ENCODE assay signal across 14 cellular contexts in the genomic region with DNA sequence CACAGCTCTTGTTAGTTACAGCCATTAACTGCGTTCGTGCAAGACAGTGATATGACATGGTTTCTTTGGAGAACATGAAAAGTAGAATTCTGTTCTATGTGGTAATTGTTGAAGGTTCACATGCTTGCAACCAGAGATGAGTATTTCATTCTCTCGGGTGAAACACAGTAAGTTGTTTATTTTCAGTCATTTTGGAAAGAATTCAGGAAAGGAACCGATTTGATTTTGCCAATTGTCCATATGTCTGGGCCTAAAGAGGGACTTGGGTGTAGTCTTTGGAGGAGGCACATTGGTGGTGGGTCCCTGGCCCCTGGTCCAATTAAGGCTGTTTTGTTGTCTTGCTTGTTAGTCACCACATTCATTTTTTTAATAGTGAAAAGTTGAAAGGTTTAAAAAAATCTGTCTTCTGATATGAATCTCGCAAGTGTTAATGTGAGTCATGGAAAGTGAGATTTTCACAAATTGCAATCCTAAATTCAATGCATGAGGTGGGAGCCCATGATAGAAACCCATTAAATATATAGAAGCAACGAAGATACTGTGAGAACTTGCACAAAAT.
DNase-seq lines count a peak whose midpoint lies in the region; ATAC-seq and TF ChIP-seq lines count a peak whose summit lies in the region.
"Had no signal": no experiment of that assay in that cellular context is flagged by ENCODE, and none has a peak within 500 bp of the region (broad histone marks: within the 10 kb centered on the region; RNA-seq: fewer than 3 reads in every experiment).

No MANE protein-coding gene starts in this region.

- TF ChIP-seq CTCF in fibroblast of lung (conservative IDR thresholded peaks at IDR 0.05 in 1 of 2, IDR thresholded peaks at IDR 0.05 in 1 of 2; ENCODE audit: low read depth in 1 of 2, low read length in 2 of 2) (no peak), RWPE1 (conservative IDR thresholded peaks at IDR 0.05; ENCODE audit: low read depth) (no peak)

- H3K36me3 ChIP-seq in BLaER1 treated with 17β-estradiol and CSF1 and Interleukin-3, amounts not matched to agents 10 nM and 100 nM: peaks cover 61 to 97% (median 72%) of the 10 kb centered on the region in 11 experiments
- peaks cover 39% of the 10 kb centered on the region for H3K36me3 ChIP-seq in fibroblast of lung (ENCODE audit: control insufficient read depth, insufficient read depth, low read length)

- intact Hi-C loops in activated CD4-positive, alpha-beta memory T cell treated with anti-CD3 and anti-CD28 coated beads for 36 hours (cut with micrococcal nuclease): loop anchor here (1.0 to 10.0 kb wide), 10 partner anchors 9 to 577 kb away; a partner anchor contains a TSS

- peak overlapping the region in 3 of 11 experiments; percentile 2 to 65 (median 29); a peak in 1 of 22 replicates for H3K27ac ChIP-seq in BLaER1 treated with 17β-estradiol and CSF1 and Interleukin-3, amounts not matched to agents 10 nM and 100 nM
- H3K27ac ChIP-seq in fibroblast of lung (ENCODE audit: insufficient read depth, low read length) (peak overlapping the region; percentile 37), RWPE1 (no peak overlapping the region)
- H3K27ac ChIP-seq: SJCRH30 had no signal

- peaks cover 0 to 83% (median 59%) of the 10 kb centered on the region in 11 experiments; a peak in 17 of 22 replicates for H4K20me1 ChIP-seq in BLaER1 treated with 17β-estradiol and CSF1 and Interleukin-3, amounts not matched to agents 10 nM and 100 nM
- H4K20me1 ChIP-seq in fibroblast of lung (ENCODE audit: control insufficient read depth, extremely low read depth, insufficient read depth, low read length): no peaks in the 10 kb centered on the region

- peaks cover 18% of the 10 kb centered on the region for H3K27me3 Mint-ChIP-seq in activated CD4-positive, alpha-beta memory T cell treated with anti-CD3 and anti-CD28 coated beads for 36 hours

- H3K4me1 ChIP-seq in BLaER1 treated with 17β-estradiol and CSF1 and Interleukin-3, amounts not matched to agents 10 nM and 100 nM: peaks cover 25 to 100% (median 81%) of the 10 kb centered on the region in 10 experiments
- peaks cover 25% of the 10 kb centered on the region for H3K4me1 ChIP-seq in fibroblast of lung (ENCODE audit: control insufficient read depth, extremely low read depth, insufficient read depth, low read length)
- H3K4me1 ChIP-seq: SJCRH30 had no signal

- POLR2A ChIA-PET in activated CD4-positive, alpha-beta memory T cell treated with anti-CD3 and anti-CD28 coated beads for 36 hours (lab: Charles Lee): interaction anchor here (0.8 to 3.0 kb wide), 4 partner anchors 166 to 292 kb away, joined by 3 to 12 read pairs (median 7); a partner anchor contains a TSS
- POLR2A ChIA-PET in RWPE1 (lab: Yijun Ruan, JAX; ENCODE audit: low non-redundant PET): no interaction called here

- no peaks in the 10 kb centered on the region for H3K27me3 ChIP-seq in BLaER1 treated with 17β-estradiol and CSF1 and Interleukin-3, amounts not matched to agents 10 nM and 100 nM
- H3K27me3 ChIP-seq in fibroblast of lung (ENCODE audit: control insufficient read depth, insufficient read depth, low read length): no peaks in the 10 kb centered on the region
- H3K27me3 ChIP-seq: SJCRH30 had no signal

- peak overlapping the region in 6 of 11 experiments; percentile 69 to 84 (median 77); a peak in 12 of 22 replicates for H3K4me2 ChIP-seq in BLaER1 treated with 17β-estradiol and CSF1 and Interleukin-3, amounts not matched to agents 10 nM and 100 nM
- H3K4me2 ChIP-seq in fibroblast of lung (ENCODE audit: extremely low read depth, insufficient read depth, low read length): peak overlapping the region; percentile 3

- no peaks in the 10 kb centered on the region for H3K9me3 Mint-ChIP-seq in activated CD4-positive, alpha-beta memory T cell treated with anti-CD3 and anti-CD28 coated beads for 36 hours

- DNase-seq in activated CD4-positive, alpha-beta memory T cell treated with anti-CD3 and anti-CD28 coated beads for 36 hours: peak; percentile 49
- peak; percentile 22 to 35 for DNase-seq in fibroblast of lung (ENCODE audit: low read depth in 2 of 2)
- no peak for DNase-seq in RWPE1 (ENCODE audit: low spot score)
- DNase-seq in amniotic stem cell (lab: John Stamatoyannopoulos, UW): no peak
- DNase-seq in mesenteric fat pad (ENCODE audit: low spot score): no peak
- DNase-seq: cerebellar nuclear complex, COR-L47, NCI-H446 treated with DMSO at 0.1 percent for 48 hours, right cardiac atrium, SJCRH30 had no signal

- peak overlapping the region; percentile 94 for H3K27ac Mint-ChIP-seq in activated CD4-positive, alpha-beta memory T cell treated with anti-CD3 and anti-CD28 coated beads for 36 hours

- ATAC-seq in GM21381 (IDR thresholded peaks at IDR 0.05; ENCODE audit: unreplicated experiment) (peak; percentile 23), HG03342 (IDR thresholded peaks at IDR 0.05; ENCODE audit: unreplicated experiment) (no peak)
- ATAC-seq: right cardiac atrium had no signal

- no peaks in the 10 kb centered on the region for H3K36me3 Mint-ChIP-seq in activated CD4-positive, alpha-beta memory T cell treated with anti-CD3 and anti-CD28 coated beads for 36 hours

- no peak overlapping the region for H2AFZ ChIP-seq in fibroblast of lung (ENCODE audit: low read length)

- CTCF ChIA-PET in activated CD4-positive, alpha-beta memory T cell treated with anti-CD3 and anti-CD28 coated beads for 36 hours (lab: Charles Lee): interaction anchor here (4.9 kb wide), 1 partner anchor 233 kb away, joined by 33 read pairs; no protein-coding TSS in a partner anchor
- CTCF ChIA-PET in RWPE1 (lab: Yijun Ruan, JAX): no interaction called here

- peaks cover 52% of the 10 kb centered on the region for H3K4me1 Mint-ChIP-seq in activated CD4-positive, alpha-beta memory T cell treated with anti-CD3 and anti-CD28 coated beads for 36 hours (ENCODE audit: low read depth)

- peak overlapping the region; percentile 67 for H3K4me3 Mint-ChIP-seq in activated CD4-positive, alpha-beta memory T cell treated with anti-CD3 and anti-CD28 coated beads for 36 hours

- no peaks in the 10 kb centered on the region for H3K9me3 ChIP-seq in BLaER1 treated with 17β-estradiol and CSF1 and Interleukin-3, amounts not matched to agents 10 nM and 100 nM (replicated peaks in 1 of 11)
- H3K9me3 ChIP-seq in fibroblast of lung (ENCODE audit: control insufficient read depth, insufficient read depth, low read depth, low read length): no peaks in the 10 kb centered on the region
- H3K9me3 ChIP-seq: SJCRH30 had no signal

- peaks cover 56% of the 10 kb centered on the region for H3K79me2 ChIP-seq in fibroblast of lung (ENCODE audit: control insufficient read depth, insufficient read depth, low read length)

- no peak overlapping the region for H3K4me3 ChIP-seq in BLaER1 treated with 17β-estradiol and CSF1 and Interleukin-3, amounts not matched to agents 10 nM and 100 nM
- H3K4me3 ChIP-seq in fibroblast of lung (replicated peaks in 1 of 4; ENCODE audit: control extremely low read depth in 1 of 4, insufficient read depth in 1 of 4, low read depth in 3 of 4, low read length in 4 of 4): no peak overlapping the region
- H3K4me3 ChIP-seq: lung, SJCRH30 had no signal

- H3K9ac ChIP-seq in BLaER1 treated with 17β-estradiol and CSF1 and Interleukin-3, amounts not matched to agents 10 nM and 100 nM: peak overlapping the region in 1 of 11 experiments; percentile 44; a peak in 1 of 22 replicates
- no peak overlapping the region for H3K9ac ChIP-seq in fibroblast of lung (ENCODE audit: insufficient read depth, low read length)

Comparison
In these comparisons a context has a peak if more than half of its experiments do, and no peak if none do; other contexts are left out.
1. DNase-seq: peak in activated CD4-positive, alpha-beta memory T cell treated with anti-CD3 and anti-CD28 coated beads for 36 hours (single experiment) and fibroblast of lung (2 of 2); none in RWPE1 (single experiment), amniotic stem cell (single experiment) and mesenteric fat pad (single experiment).